ENCODE assay signal across 1 cellular context in the genomic region with DNA sequence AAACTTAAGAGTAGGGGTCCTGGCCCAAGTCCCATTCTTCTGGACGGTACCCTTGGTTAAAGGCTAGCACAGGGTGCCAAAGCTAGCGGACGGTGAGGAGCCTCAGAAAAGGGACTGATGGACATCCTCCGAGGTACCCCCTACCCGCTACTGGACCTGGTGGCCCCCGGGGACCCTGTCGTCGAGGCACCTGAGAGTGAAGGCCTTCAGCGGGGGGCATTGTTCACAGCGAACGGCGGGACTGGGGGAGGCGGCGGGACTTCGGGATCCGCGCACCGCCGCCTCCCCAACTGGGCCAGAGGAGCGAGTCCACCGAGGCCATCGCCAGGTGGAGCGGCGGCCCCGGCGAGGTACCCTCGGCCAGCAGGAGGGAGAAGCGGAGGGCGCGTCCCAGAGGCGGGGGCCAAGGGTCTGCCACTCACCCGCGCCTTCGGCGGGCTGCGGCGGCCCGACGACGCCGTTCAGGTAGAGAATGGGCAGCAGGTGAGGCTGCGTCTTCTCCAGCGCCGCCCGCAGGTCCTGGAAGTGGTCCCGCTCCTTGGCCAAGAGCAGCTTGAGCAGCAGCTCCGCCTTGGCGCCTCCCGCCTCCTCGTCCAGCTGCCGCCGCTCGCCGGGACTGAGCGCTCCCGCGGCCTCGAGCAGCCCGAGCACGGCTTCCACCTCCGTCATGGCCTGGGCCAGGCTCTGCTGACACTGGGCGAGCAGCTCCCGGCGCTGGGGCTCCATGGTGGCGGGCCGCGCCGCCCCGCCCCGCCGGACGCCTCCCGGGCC.
TF ChIP-seq lines count a peak whose summit lies in the region.

No MANE protein-coding gene starts in this region.

TF ChIP-seq in HEK293, 187 proteins besides CTCF, POLR2A, EP300 and RAD21 (continued from another document and continues in another):
- TF ChIP-seq ZNF791 (tag by site-specific recombination; IDR thresholded peaks at IDR 0.05) (no peak), ZNF561 (tag by site-specific recombination; IDR thresholded peaks at IDR 0.05; ENCODE audit: borderline replicate concordance) (no peak), ZNF350 (tag by site-specific recombination; IDR thresholded peaks at IDR 0.05) (no peak), ZNF354C (tag by site-specific recombination; IDR thresholded peaks at IDR 0.05; ENCODE audit: borderline replicate concordance, low read depth) (no peak), ZNF404 (tag by site-specific recombination; IDR thresholded peaks at IDR 0.05) (no peak), ZNF664 (tag by site-specific recombination; IDR thresholded peaks at IDR 0.05) (no peak), ZNF132 (tag by site-specific recombination; IDR thresholded peaks at IDR 0.05; ENCODE audit: borderline replicate concordance) (no peak), ZNF530 (tag by site-specific recombination; IDR thresholded peaks at IDR 0.05; ENCODE audit: low read depth) (no peak), ZSCAN16 (tag by site-specific recombination; IDR thresholded peaks at IDR 0.05) (no peak), ZNF16 (tag by site-specific recombination; IDR thresholded peaks at IDR 0.05; ENCODE audit: low read depth) (no peak), MZF1 (tag by site-specific recombination; IDR thresholded peaks at IDR 0.05; ENCODE audit: borderline replicate concordance) (no peak), ZNF175 (tag by site-specific recombination; IDR thresholded peaks at IDR 0.05) (no peak), KLF8 (tag by site-specific recombination; IDR thresholded peaks at IDR 0.05) (peak; percentile 3; the same call in 1 of the 2 replicates), ZNF658 (tag by site-specific recombination; IDR thresholded peaks at IDR 0.05) (no peak), EGR2 (tag by site-specific recombination; IDR thresholded peaks at IDR 0.05; ENCODE audit: low read depth) (no peak), ZNF571 (tag by site-specific recombination; IDR thresholded peaks at IDR 0.05) (no peak), ZBTB48 (tag by site-specific recombination; IDR thresholded peaks at IDR 0.05) (no peak), ZFP69B (tag by site-specific recombination; IDR thresholded peaks at IDR 0.05) (no peak), ZNF600 (tag by site-specific recombination; IDR thresholded peaks at IDR 0.05) (peak; percentile 36; the same call in 1 of the 2 replicates), ZNF830 (tag by site-specific recombination; IDR thresholded peaks at IDR 0.05; ENCODE audit: low read depth) (no peak), ZXDB (tag by site-specific recombination; IDR thresholded peaks at IDR 0.05) (no peak), GLIS1 (tag by site-specific recombination; IDR thresholded peaks at IDR 0.05) (no peak), FEZF1 (tag by site-specific recombination; IDR thresholded peaks at IDR 0.05) (no peak)
- TF ChIP-seq, protein P1, sequence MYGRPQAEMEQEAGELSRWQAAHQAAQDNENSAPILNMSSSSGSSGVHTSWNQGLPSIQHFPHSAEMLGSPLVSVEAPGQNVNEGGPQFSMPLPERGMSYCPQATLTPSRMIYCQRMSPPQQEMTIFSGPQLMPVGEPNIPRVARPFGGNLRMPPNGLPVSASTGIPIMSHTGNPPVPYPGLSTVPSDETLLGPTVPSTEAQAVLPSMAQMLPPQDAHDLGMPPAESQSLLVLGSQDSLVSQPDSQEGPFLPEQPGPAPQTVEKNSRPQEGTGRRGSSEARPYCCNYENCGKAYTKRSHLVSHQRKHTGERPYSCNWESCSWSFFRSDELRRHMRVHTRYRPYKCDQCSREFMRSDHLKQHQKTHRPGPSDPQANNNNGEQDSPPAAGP (tag by site-specific recombination; IDR thresholded peaks at IDR 0.05): no peak
- TF ChIP-seq, protein P2, sequence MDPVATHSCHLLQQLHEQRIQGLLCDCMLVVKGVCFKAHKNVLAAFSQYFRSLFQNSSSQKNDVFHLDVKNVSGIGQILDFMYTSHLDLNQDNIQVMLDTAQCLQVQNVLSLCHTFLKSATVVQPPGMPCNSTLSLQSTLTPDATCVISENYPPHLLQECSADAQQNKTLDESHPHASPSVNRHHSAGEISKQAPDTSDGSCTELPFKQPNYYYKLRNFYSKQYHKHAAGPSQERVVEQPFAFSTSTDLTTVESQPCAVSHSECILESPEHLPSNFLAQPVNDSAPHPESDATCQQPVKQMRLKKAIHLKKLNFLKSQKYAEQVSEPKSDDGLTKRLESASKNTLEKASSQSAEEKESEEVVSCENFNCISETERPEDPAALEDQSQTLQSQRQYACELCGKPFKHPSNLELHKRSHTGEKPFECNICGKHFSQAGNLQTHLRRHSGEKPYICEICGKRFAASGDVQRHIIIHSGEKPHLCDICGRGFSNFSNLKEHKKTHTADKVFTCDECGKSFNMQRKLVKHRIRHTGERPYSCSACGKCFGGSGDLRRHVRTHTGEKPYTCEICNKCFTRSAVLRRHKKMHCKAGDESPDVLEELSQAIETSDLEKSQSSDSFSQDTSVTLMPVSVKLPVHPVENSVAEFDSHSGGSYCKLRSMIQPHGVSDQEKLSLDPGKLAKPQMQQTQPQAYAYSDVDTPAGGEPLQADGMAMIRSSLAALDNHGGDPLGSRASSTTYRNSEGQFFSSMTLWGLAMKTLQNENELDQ (tag by site-specific recombination; IDR thresholded peaks at IDR 0.05; ENCODE audit: low read depth): no peak
- TF ChIP-seq, protein P3, sequence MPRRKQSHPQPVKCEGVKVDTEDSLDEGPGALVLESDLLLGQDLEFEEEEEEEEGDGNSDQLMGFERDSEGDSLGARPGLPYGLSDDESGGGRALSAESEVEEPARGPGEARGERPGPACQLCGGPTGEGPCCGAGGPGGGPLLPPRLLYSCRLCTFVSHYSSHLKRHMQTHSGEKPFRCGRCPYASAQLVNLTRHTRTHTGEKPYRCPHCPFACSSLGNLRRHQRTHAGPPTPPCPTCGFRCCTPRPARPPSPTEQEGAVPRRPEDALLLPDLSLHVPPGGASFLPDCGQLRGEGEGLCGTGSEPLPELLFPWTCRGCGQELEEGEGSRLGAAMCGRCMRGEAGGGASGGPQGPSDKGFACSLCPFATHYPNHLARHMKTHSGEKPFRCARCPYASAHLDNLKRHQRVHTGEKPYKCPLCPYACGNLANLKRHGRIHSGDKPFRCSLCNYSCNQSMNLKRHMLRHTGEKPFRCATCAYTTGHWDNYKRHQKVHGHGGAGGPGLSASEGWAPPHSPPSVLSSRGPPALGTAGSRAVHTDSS (tag by site-specific recombination; IDR thresholded peaks at IDR 0.05): no peak
- TF ChIP-seq, protein P4, sequence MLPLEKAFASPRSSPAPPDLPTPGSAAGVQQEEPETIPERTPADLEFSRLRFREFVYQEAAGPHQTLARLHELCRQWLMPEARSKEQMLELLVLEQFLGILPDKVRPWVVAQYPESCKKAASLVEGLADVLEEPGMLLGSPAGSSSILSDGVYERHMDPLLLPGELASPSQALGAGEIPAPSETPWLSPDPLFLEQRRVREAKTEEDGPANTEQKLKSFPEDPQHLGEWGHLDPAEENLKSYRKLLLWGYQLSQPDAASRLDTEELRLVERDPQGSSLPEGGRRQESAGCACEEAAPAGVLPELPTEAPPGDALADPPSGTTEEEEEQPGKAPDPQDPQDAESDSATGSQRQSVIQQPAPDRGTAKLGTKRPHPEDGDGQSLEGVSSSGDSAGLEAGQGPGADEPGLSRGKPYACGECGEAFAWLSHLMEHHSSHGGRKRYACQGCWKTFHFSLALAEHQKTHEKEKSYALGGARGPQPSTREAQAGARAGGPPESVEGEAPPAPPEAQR (tag by site-specific recombination; IDR thresholded peaks at IDR 0.05): no peak
- TF ChIP-seq, protein P5, sequence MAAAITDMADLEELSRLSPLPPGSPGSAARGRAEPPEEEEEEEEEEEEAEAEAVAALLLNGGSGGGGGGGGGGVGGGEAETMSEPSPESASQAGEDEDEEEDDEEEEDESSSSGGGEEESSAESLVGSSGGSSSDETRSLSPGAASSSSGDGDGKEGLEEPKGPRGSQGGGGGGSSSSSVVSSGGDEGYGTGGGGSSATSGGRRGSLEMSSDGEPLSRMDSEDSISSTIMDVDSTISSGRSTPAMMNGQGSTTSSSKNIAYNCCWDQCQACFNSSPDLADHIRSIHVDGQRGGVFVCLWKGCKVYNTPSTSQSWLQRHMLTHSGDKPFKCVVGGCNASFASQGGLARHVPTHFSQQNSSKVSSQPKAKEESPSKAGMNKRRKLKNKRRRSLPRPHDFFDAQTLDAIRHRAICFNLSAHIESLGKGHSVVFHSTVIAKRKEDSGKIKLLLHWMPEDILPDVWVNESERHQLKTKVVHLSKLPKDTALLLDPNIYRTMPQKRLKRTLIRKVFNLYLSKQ (tag by site-specific recombination; IDR thresholded peaks at IDR 0.05; ENCODE audit: borderline replicate concordance): no peak
- TF ChIP-seq, protein P6, sequence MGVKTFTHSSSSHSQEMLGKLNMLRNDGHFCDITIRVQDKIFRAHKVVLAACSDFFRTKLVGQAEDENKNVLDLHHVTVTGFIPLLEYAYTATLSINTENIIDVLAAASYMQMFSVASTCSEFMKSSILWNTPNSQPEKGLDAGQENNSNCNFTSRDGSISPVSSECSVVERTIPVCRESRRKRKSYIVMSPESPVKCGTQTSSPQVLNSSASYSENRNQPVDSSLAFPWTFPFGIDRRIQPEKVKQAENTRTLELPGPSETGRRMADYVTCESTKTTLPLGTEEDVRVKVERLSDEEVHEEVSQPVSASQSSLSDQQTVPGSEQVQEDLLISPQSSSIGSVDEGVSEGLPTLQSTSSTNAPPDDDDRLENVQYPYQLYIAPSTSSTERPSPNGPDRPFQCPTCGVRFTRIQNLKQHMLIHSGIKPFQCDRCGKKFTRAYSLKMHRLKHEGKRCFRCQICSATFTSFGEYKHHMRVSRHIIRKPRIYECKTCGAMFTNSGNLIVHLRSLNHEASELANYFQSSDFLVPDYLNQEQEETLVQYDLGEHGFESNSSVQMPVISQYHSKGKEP (tag by site-specific recombination; IDR thresholded peaks at IDR 0.05): no peak
- TF ChIP-seq, protein P7, sequence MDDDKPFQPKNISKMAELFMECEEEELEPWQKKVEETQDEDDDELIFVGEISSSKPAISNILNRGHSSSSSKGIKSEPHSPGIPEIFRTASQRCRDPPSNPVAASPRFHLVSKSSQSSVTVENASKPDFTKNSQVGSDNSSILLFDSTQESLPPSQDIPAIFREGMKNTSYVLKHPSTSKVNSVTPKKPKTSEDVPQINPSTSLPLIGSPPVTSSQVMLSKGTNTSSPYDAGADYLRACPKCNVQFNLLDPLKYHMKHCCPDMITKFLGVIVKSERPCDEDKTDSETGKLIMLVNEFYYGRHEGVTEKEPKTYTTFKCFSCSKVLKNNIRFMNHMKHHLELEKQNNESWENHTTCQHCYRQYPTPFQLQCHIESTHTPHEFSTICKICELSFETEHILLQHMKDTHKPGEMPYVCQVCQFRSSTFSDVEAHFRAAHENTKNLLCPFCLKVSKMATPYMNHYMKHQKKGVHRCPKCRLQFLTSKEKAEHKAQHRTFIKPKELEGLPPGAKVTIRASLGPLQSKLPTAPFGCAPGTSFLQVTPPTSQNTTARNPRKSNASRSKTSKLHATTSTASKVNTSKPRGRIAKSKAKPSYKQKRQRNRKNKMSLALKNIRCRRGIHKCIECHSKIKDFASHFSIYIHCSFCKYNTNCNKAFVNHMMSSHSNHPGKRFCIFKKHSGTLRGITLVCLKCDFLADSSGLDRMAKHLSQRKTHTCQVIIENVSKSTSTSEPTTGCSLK (tag by site-specific recombination; IDR thresholded peaks at IDR 0.05): no peak
- TF ChIP-seq, protein P8, sequence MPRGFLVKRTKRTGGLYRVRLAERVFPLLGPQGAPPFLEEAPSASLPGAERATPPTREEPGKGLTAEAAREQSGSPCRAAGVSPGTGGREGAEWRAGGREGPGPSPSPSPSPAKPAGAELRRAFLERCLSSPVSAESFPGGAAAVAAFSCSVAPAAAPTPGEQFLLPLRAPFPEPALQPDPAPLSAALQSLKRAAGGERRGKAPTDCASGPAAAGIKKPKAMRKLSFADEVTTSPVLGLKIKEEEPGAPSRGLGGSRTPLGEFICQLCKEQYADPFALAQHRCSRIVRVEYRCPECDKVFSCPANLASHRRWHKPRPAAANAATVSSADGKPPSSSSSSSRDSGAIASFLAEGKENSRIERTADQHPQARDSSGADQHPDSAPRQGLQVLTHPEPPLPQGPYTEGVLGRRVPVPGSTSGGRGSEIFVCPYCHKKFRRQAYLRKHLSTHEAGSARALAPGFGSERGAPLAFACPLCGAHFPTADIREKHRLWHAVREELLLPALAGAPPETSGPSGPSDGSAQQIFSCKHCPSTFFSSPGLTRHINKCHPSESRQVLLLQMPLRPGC (tag by site-specific recombination; IDR thresholded peaks at IDR 0.05): no peak
- TF ChIP-seq, protein P9, sequence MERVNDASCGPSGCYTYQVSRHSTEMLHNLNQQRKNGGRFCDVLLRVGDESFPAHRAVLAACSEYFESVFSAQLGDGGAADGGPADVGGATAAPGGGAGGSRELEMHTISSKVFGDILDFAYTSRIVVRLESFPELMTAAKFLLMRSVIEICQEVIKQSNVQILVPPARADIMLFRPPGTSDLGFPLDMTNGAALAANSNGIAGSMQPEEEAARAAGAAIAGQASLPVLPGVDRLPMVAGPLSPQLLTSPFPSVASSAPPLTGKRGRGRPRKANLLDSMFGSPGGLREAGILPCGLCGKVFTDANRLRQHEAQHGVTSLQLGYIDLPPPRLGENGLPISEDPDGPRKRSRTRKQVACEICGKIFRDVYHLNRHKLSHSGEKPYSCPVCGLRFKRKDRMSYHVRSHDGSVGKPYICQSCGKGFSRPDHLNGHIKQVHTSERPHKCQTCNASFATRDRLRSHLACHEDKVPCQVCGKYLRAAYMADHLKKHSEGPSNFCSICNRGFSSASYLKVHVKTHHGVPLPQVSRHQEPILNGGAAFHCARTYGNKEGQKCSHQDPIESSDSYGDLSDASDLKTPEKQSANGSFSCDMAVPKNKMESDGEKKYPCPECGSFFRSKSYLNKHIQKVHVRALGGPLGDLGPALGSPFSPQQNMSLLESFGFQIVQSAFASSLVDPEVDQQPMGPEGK (tag by site-specific recombination; IDR thresholded peaks at IDR 0.05): peak; percentile 66; the same call in 1 of the 2 replicates
- TF ChIP-seq, protein P10, sequence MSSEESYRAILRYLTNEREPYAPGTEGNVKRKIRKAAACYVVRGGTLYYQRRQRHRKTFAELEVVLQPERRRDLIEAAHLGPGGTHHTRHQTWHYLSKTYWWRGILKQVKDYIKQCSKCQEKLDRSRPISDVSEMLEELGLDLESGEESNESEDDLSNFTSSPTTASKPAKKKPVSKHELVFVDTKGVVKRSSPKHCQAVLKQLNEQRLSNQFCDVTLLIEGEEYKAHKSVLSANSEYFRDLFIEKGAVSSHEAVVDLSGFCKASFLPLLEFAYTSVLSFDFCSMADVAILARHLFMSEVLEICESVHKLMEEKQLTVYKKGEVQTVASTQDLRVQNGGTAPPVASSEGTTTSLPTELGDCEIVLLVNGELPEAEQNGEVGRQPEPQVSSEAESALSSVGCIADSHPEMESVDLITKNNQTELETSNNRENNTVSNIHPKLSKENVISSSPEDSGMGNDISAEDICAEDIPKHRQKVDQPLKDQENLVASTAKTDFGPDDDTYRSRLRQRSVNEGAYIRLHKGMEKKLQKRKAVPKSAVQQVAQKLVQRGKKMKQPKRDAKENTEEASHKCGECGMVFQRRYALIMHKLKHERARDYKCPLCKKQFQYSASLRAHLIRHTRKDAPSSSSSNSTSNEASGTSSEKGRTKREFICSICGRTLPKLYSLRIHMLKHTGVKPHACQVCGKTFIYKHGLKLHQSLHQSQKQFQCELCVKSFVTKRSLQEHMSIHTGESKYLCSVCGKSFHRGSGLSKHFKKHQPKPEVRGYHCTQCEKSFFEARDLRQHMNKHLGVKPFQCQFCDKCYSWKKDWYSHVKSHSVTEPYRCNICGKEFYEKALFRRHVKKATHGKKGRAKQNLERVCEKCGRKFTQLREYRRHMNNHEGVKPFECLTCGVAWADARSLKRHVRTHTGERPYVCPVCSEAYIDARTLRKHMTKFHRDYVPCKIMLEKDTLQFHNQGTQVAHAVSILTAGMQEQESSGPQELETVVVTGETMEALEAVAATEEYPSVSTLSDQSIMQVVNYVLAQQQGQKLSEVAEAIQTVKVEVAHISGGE (tag by site-specific recombination; conservative IDR thresholded peaks at IDR 0.05; ENCODE audit: low read depth): no peak
